ENCODE assay signal across 30 cellular contexts in genomic region chr4:124188601-124189000, GRCh38.
"Had no signal": no experiment of that assay in that cellular context is flagged by ENCODE, and none has a peak within 500 bp of the region (broad histone marks: within the 10 kb centered on the region; RNA-seq: fewer than 3 reads in every experiment).

No MANE protein-coding gene starts in this region.

- H3K4me3 Mint-ChIP-seq: activated B cell treated with CpG ODN at 0.5 μM for 24 hours; activated CD8-positive, alpha-beta T cell treated with anti-CD3 and anti-CD28 coated beads for 36 hours; activated naive CD4-positive, alpha-beta T cell treated with anti-CD3 and anti-CD28 coated beads for 36 hours; activated naive CD4-positive, alpha-beta T cell treated with anti-CD3 and anti-CD28 coated beads, Interleukin-2, amount 50 U/mL, for 24 hours; activated naive CD8-positive, alpha-beta T cell treated with anti-CD3 and anti-CD28 coated beads for 36 hours; activated naive CD8-positive, alpha-beta T cell treated with anti-CD3 and anti-CD28 coated beads, Interleukin-2, amount 50 U/mL, for 24 hours; activated T-cell treated with anti-CD3 and anti-CD28 coated beads, Interleukin-2, amount 50 U/mL, for 4 hours; effector memory CD8-positive, alpha-beta T cell; T-helper 17 cell; T-helper 2 cell treated with Interferon-gamma antibody and Interleukin-4, amounts not matched to agents 5 μg/mL and 100 μg/mL, for 36 hours had no signal

- H3K4me1 ChIP-seq: adrenal gland, body of pancreas had no signal

- H3K36me3 ChIP-seq: adrenal gland, esophagus muscularis mucosa, WERI-Rb-1 had no signal

- DNase-seq: activated B cell treated with CpG ODN at 0.5 μM for 24 hours; activated CD4-positive, alpha-beta T cell treated with anti-CD3 and anti-CD28 coated beads for 48 hours; activated CD4-positive, alpha-beta T cell treated with anti-CD3 and anti-CD28 coated beads, Interleukin-2, amount 50 U/mL, for 1 hour; activated CD4-positive, alpha-beta T cell treated with anti-CD3 and anti-CD28 coated beads, Interleukin-2, amount 50 U/mL, for 48 hours; activated CD8-positive, alpha-beta memory T cell treated with anti-CD3 and anti-CD28 coated beads for 24 hours; activated CD8-positive, alpha-beta T cell treated with anti-CD3 and anti-CD28 coated beads for 36 hours; activated effector memory CD4-positive, alpha-beta T cell treated with anti-CD3 and anti-CD28 coated beads, Interleukin-2, amount 50 U/mL, for 16 hours; activated naive CD4-positive, alpha-beta T cell treated with anti-CD3 and anti-CD28 coated beads for 36 hours; activated naive CD8-positive, alpha-beta T cell treated with anti-CD3 and anti-CD28 coated beads for 36 hours; activated naive CD8-positive, alpha-beta T cell treated with anti-CD3 and anti-CD28 coated beads, Interleukin-2, amount 50 U/mL, for 24 hours; activated T-cell treated with anti-CD3 and anti-CD28 coated beads, Interleukin-2, amount 50 U/mL, for 4 hours; adrenal gland; amygdala; aorta; body of pancreas; caudate nucleus; cortex of kidney; dermis blood vessel endothelial cell; effector CD4-positive, alpha-beta T cell; effector memory CD8-positive, alpha-beta T cell; erythroblast; T-helper 1 cell; T-helper 17 cell; T1000; WERI-Rb-1 had no signal

- H3K4me3 ChIP-seq: adrenal gland, body of pancreas, esophagus muscularis mucosa had no signal

- H3K4me1 Mint-ChIP-seq: activated B cell treated with CpG ODN at 0.5 μM for 24 hours; activated naive CD4-positive, alpha-beta T cell treated with anti-CD3 and anti-CD28 coated beads, Interleukin-2, amount 50 U/mL, for 24 hours; activated naive CD8-positive, alpha-beta T cell treated with anti-CD3 and anti-CD28 coated beads for 36 hours; activated naive CD8-positive, alpha-beta T cell treated with anti-CD3 and anti-CD28 coated beads, Interleukin-2, amount 50 U/mL, for 24 hours; T-helper 17 cell had no signal

- H3K27me3 ChIP-seq: adrenal gland, body of pancreas, esophagus muscularis mucosa had no signal

- H3K27ac ChIP-seq: adrenal gland, body of pancreas, esophagus muscularis mucosa, WERI-Rb-1 had no signal

- H3K27ac Mint-ChIP-seq: activated B cell treated with CpG ODN at 0.5 μM for 24 hours; activated CD8-positive, alpha-beta T cell treated with anti-CD3 and anti-CD28 coated beads for 36 hours; activated naive CD4-positive, alpha-beta T cell treated with anti-CD3 and anti-CD28 coated beads for 36 hours; activated naive CD4-positive, alpha-beta T cell treated with anti-CD3 and anti-CD28 coated beads, Interleukin-2, amount 50 U/mL, for 24 hours; activated naive CD8-positive, alpha-beta T cell treated with anti-CD3 and anti-CD28 coated beads for 36 hours; activated naive CD8-positive, alpha-beta T cell treated with anti-CD3 and anti-CD28 coated beads, Interleukin-2, amount 50 U/mL, for 24 hours; activated T-helper 2 cell treated with anti-CD3 and anti-CD28 coated beads, Interferon-gamma antibody, Interleukin-2, Interleukin-4, amounts not matched to agents 10 μg/mL and 5 μg/mL and 100 μg/mL, durations not matched to agents 14 hours and 24 hours and 36 hours; effector memory CD8-positive, alpha-beta T cell; T-helper 17 cell; T-helper 2 cell treated with Interferon-gamma antibody and Interleukin-4, amounts not matched to agents 5 μg/mL and 100 μg/mL, for 36 hours had no signal

- H3K27me3 Mint-ChIP-seq: activated B cell treated with CpG ODN at 0.5 μM for 24 hours; activated CD8-positive, alpha-beta T cell treated with anti-CD3 and anti-CD28 coated beads for 36 hours; activated naive CD4-positive, alpha-beta T cell treated with anti-CD3 and anti-CD28 coated beads, Interleukin-2, amount 50 U/mL, for 24 hours; activated naive CD8-positive, alpha-beta T cell treated with anti-CD3 and anti-CD28 coated beads for 36 hours; activated naive CD8-positive, alpha-beta T cell treated with anti-CD3 and anti-CD28 coated beads, Interleukin-2, amount 50 U/mL, for 24 hours; effector memory CD8-positive, alpha-beta T cell; T-helper 17 cell had no signal

- H3K36me3 Mint-ChIP-seq: activated naive CD4-positive, alpha-beta T cell treated with anti-CD3 and anti-CD28 coated beads, Interleukin-2, amount 50 U/mL, for 24 hours; activated naive CD8-positive, alpha-beta T cell treated with anti-CD3 and anti-CD28 coated beads for 36 hours had no signal

- ATAC-seq: activated CD4-positive, CD25-positive, alpha-beta regulatory T cell treated with anti-CD3 and anti-CD28 coated beads, Interleukin-2, amount 50 U/mL, for 24 hours; activated CD8-positive, alpha-beta T cell treated with anti-CD3 and anti-CD28 coated beads for 36 hours; activated naive CD8-positive, alpha-beta T cell treated with anti-CD3 and anti-CD28 coated beads, Interleukin-2, amount 50 U/mL, for 24 hours; activated T-cell treated with anti-CD3 and anti-CD28 coated beads, Interleukin-2, amount 50 U/mL, for 4 hours; body of pancreas; effector memory CD8-positive, alpha-beta T cell; T-helper 17 cell had no signal

- H3K9me3 Mint-ChIP-seq: activated T-helper 2 cell treated with anti-CD3 and anti-CD28 coated beads, Interferon-gamma antibody, Interleukin-2, Interleukin-4, amounts not matched to agents 10 μg/mL and 5 μg/mL and 100 μg/mL, durations not matched to agents 14 hours and 24 hours and 36 hours; effector memory CD8-positive, alpha-beta T cell; T-helper 2 cell treated with Interferon-gamma antibody and Interleukin-4, amounts not matched to agents 5 μg/mL and 100 μg/mL, for 36 hours had no signal
